In genomic region chr5:133245191-133246052, GRCh38 we compare ENCODE assay signal across 8 cellular contexts.
DNase-seq lines count a peak whose midpoint lies in the region; ATAC-seq and TF ChIP-seq lines count a peak whose summit lies in the region.

No MANE protein-coding gene starts in this region.

- H3K9me3 ChIP-seq in PC-3 (ENCODE audit: low read length), result no peaks in the 10 kb centered on the region

- CTCF ChIA-PET in PC-3 (lab: Charles Lee), result interaction anchor here (0.6 kb wide), 1 partner anchor 41 kb away, joined by 6 read pairs; no protein-coding TSS in a partner anchor

- H3K79me2 ChIP-seq in PC-3 (ENCODE audit: low read length), result no peaks in the 10 kb centered on the region

- ATAC-seq in PC-3 (peak; percentile 78), HG03097 (IDR thresholded peaks at IDR 0.05; ENCODE audit: low FRiP score, unreplicated experiment) (no peak), HG03354 (IDR thresholded peaks at IDR 0.05; ENCODE audit: poor library complexity, severe bottlenecking, unreplicated experiment) (no peak)

- POLR2A ChIA-PET in PC-3 (lab: Charles Lee; ENCODE audit: unreplicated experiment), result no interaction called here

- H3K4me1 ChIP-seq in PC-3 (ENCODE audit: insufficient read depth, low read length), result peaks cover 47% of the 10 kb centered on the region

- H3K9me2 ChIP-seq in PC-3 (replicated peaks; ENCODE audit: low read length), result no peaks in the 10 kb centered on the region

- peak; percentile 65 for DNase-seq in activated effector memory CD4-positive, alpha-beta T cell treated with anti-CD3 and anti-CD28 coated beads, Interleukin-2, amount 50 U/mL, for 16 hours
- no peak for DNase-seq in activated effector memory CD4-positive, alpha-beta T cell treated with Interleukin-2 at 50 U/mL for 16 hours
- DNase-seq in PC-3 (peak; percentile 94), epithelial cell of esophagus (ENCODE audit: low read depth) (peak; percentile 99), NCI-H1092 treated with DMSO at 0.1 percent for 48 hours (lab: John Stamatoyannopoulos, UW) (no peak)
- DNase-seq in stimulated activated CD4-positive, alpha-beta T cell treated with anti-CD3 and anti-CD28 coated beads, Interleukin-12 subunit alpha, Interleukin-12 subunit beta, amount 100 ng/mL, for 48 hours (ENCODE audit: low read depth in 2 of 3, low spot score in 1 of 3), result peak in 2 of 3 donors; percentile 27 to 54

- peak overlapping the region; percentile 80 for H3K4me2 ChIP-seq in PC-3 (ENCODE audit: low read length)

- intact Hi-C loops in PC-3 (cut with micrococcal nuclease), result loop anchor here (2.0 kb wide), 1 partner anchor 39 kb away; no protein-coding TSS in a partner anchor

- peak overlapping the region; percentile 52 for H3K9ac ChIP-seq in PC-3 (ENCODE audit: low read length)

- no peaks in the 10 kb centered on the region for H4K20me1 ChIP-seq in PC-3 (ENCODE audit: low read length)

- no peak for TF ChIP-seq CTCF in PC-3 (conservative IDR thresholded peaks at IDR 0.05; ENCODE audit: low read depth, low read length)
- TF ChIP-seq CTCF in epithelial cell of esophagus (IDR thresholded peaks at IDR 0.05; ENCODE audit: insufficient read depth, low read depth, low read length, missing control alignments), result no peak

- H3K27me3 ChIP-seq in PC-3 (ENCODE audit: low read length), result no peaks in the 10 kb centered on the region

- H3K36me3 ChIP-seq in PC-3 (ENCODE audit: low read depth, low read length), result no peaks in the 10 kb centered on the region

- H2AFZ ChIP-seq in PC-3 (ENCODE audit: low read length), result peak overlapping the region; percentile 50; the same call in 1 of the 2 replicates

- no TSS peak for BruUV-seq in PC-3 (replicated peaks; lab: Mats Ljungman, UMichigan)

- H3K4me3 ChIP-seq in PC-3 (ENCODE audit: low read length), result peak overlapping the region; percentile 39; the same call in 1 of the 2 replicates
- no peak overlapping the region for H3K4me3 ChIP-seq in epithelial cell of esophagus (ENCODE audit: low read length)

- peak overlapping the region; percentile 82 for H3K27ac ChIP-seq in PC-3 (ENCODE audit: low read length)

- H3F3A ChIP-seq in PC-3 (ENCODE audit: low read length, unreplicated experiment), result no peaks in the 10 kb centered on the region

Comparison
In these comparisons a context has a peak if more than half of its experiments do, and no peak if none do; other contexts are left out.
1. DNase-seq: peak in activated effector memory CD4-positive, alpha-beta T cell treated with anti-CD3 and anti-CD28 coated beads, Interleukin-2, amount 50 U/mL, for 16 hours (single experiment), PC-3 (single experiment), epithelial cell of esophagus (single experiment) and stimulated activated CD4-positive, alpha-beta T cell treated with anti-CD3 and anti-CD28 coated beads, Interleukin-12 subunit alpha, Interleukin-12 subunit beta, amount 100 ng/mL, for 48 hours (2 of 3); none in activated effector memory CD4-positive, alpha-beta T cell treated with Interleukin-2 at 50 U/mL for 16 hours (single experiment) and NCI-H1092 treated with DMSO at 0.1 percent for 48 hours (single experiment).